In the genomic region with DNA sequence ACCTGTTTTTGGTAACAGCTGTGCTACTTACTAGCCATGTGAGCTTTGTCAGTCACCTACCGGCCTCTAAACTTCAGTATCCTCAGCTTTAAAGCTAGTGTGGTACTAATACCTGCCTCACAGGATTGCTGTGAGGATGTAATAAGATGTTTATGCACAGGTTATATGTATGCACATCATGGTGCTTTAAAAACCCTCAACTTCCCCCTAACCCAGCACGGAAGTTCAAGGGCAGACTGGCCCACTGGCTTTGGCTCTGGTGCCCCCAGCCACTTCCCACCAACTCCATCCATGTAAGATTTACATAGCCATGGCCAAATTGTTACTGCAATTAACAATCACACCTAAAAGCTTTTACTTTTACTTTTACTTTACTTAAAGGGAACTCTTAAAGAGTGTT, we compare ENCODE assay signal across 1 cellular context.
TF ChIP-seq lines count a peak whose summit lies in the region.

No MANE protein-coding gene starts in this region.

TF ChIP-seq in GM12878, 131 proteins besides CTCF, POLR2A, EP300 and RAD21 (continued from another document):
- TF ChIP-seq, protein P1, sequence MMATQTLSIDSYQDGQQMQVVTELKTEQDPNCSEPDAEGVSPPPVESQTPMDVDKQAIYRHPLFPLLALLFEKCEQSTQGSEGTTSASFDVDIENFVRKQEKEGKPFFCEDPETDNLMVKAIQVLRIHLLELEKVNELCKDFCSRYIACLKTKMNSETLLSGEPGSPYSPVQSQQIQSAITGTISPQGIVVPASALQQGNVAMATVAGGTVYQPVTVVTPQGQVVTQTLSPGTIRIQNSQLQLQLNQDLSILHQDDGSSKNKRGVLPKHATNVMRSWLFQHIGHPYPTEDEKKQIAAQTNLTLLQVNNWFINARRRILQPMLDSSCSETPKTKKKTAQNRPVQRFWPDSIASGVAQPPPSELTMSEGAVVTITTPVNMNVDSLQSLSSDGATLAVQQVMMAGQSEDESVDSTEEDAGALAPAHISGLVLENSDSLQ (IDR thresholded peaks at IDR 0.05) = no peak
- TF ChIP-seq EED (IDR thresholded peaks at IDR 0.05; ENCODE audit: low read depth) (no peak), TCF7 (IDR thresholded peaks at IDR 0.05; ENCODE audit: borderline replicate concordance) (no peak), RBBP5 (conservative IDR thresholded peaks at IDR 0.05) (no peak), PAX8 (IDR thresholded peaks at IDR 0.05) (no peak)
